ENCODE assay signal across 1 cellular context in the genomic region with DNA sequence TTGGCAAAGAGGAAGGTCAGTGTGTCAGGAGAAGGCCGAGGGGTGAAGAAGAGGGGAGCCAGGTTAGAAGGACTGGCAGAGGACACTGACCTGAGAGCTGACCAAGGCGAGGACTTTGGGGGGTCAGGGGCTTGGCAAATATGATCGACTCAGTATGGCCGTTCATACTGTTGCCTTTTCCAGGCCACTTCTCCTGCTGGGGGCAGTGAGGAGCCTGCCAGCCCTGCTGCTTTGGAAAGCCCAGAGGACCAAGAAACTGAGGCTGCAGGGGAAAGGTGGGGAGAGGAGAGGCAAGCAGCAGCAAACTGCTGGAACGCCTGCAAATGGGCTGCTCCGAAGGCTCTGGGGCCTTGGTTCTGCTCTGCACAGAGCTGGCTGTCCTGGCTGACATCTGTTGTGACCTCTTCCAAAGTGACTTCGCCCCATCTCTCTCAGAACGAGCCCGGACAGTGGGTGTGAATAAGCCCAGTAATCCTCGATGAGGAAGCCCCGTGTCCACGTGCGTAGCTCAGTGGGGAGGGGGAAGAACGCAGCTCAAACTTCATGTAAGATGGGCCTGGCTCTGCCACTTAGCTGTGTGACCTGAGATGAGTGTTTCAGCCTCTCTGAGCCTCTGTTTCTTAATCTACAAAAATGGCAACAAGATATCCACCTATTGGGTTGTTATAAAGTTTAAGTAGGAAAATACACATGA.
TF ChIP-seq lines count a peak whose summit lies in the region.

No MANE protein-coding gene starts in this region.

TF ChIP-seq in HepG2, 621 proteins besides CTCF, POLR2A, EP300 and RAD21 (continued from another document):
- TF ChIP-seq RERE (CRISPR knock-in tag; IDR thresholded peaks at IDR 0.05; ENCODE audit: low read depth) (no peak), GTF3A (CRISPR knock-in tag; conservative IDR thresholded peaks at IDR 0.05) (no peak), ZNF207 (IDR thresholded peaks at IDR 0.05; ENCODE audit: borderline replicate concordance) (no peak), NFE2 (CRISPR knock-in tag; IDR thresholded peaks at IDR 0.05) (no peak), MTF2 (CRISPR knock-in tag; IDR thresholded peaks at IDR 0.05; ENCODE audit: borderline replicate concordance) (no peak), SPEN (CRISPR knock-in tag; IDR thresholded peaks at IDR 0.05; ENCODE audit: low read depth) (no peak), CEBPB (IDR thresholded peaks at IDR 0.05; ENCODE audit: borderline replicate concordance, low read depth, low read length) (no peak), BRCA1 (CRISPR knock-in tag; IDR thresholded peaks at IDR 0.05) (no peak), ZNF768 (CRISPR knock-in tag; IDR thresholded peaks at IDR 0.05) (peak; percentile 95), STAG1 (CRISPR knock-in tag; IDR thresholded peaks at IDR 0.05) (peak; percentile 62), ARID2 (CRISPR knock-in tag; IDR thresholded peaks at IDR 0.05; ENCODE audit: borderline replicate concordance) (no peak), TAF1 (CRISPR knock-in tag; IDR thresholded peaks at IDR 0.05) (no peak), ZMYM3 (CRISPR knock-in tag; IDR thresholded peaks at IDR 0.05) (peak; percentile 58; the same call in 1 of the 2 replicates)
- TF ChIP-seq, protein P1, sequence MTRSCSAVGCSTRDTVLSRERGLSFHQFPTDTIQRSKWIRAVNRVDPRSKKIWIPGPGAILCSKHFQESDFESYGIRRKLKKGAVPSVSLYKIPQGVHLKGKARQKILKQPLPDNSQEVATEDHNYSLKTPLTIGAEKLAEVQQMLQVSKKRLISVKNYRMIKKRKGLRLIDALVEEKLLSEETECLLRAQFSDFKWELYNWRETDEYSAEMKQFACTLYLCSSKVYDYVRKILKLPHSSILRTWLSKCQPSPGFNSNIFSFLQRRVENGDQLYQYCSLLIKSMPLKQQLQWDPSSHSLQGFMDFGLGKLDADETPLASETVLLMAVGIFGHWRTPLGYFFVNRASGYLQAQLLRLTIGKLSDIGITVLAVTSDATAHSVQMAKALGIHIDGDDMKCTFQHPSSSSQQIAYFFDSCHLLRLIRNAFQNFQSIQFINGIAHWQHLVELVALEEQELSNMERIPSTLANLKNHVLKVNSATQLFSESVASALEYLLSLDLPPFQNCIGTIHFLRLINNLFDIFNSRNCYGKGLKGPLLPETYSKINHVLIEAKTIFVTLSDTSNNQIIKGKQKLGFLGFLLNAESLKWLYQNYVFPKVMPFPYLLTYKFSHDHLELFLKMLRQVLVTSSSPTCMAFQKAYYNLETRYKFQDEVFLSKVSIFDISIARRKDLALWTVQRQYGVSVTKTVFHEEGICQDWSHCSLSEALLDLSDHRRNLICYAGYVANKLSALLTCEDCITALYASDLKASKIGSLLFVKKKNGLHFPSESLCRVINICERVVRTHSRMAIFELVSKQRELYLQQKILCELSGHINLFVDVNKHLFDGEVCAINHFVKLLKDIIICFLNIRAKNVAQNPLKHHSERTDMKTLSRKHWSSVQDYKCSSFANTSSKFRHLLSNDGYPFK (CRISPR knock-in tag; IDR thresholded peaks at IDR 0.05; ENCODE audit: borderline replicate concordance), result 0 out of 2 replicates have a peak, but pooled peaks have one; percentile 16
- TF ChIP-seq, protein P2, sequence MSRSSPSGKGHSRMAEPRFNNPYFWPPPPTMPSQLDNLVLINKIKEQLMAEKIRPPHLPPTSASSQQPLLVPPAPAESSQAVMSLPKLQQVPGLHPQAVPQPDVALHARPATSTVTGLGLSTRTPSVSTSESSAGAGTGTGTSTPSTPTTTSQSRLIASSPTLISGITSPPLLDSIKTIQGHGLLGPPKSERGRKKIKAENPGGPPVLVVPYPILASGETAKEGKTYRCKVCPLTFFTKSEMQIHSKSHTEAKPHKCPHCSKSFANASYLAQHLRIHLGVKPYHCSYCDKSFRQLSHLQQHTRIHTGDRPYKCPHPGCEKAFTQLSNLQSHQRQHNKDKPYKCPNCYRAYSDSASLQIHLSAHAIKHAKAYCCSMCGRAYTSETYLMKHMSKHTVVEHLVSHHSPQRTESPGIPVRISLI (CRISPR knock-in tag; IDR thresholded peaks at IDR 0.05; ENCODE audit: borderline replicate concordance), result no peak
- TF ChIP-seq, protein P3, sequence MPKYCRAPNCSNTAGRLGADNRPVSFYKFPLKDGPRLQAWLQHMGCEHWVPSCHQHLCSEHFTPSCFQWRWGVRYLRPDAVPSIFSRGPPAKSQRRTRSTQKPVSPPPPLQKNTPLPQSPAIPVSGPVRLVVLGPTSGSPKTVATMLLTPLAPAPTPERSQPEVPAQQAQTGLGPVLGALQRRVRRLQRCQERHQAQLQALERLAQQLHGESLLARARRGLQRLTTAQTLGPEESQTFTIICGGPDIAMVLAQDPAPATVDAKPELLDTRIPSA (CRISPR knock-in tag; IDR thresholded peaks at IDR 0.05; ENCODE audit: borderline replicate concordance), result no peak
